8 cellular contexts compared by ENCODE assay signal in genomic region chr1:236603896-236604217, GRCh38. TPM values are rescaled to one million over a fixed set of nuclear protein-coding genes. Genes with fewer than 3 reads are reported as not detected.
A peak's percentile ranks its signal among the peaks of the same experiment; 100 is the strongest.
DNase-seq lines count a peak whose midpoint lies in the region; ATAC-seq and TF ChIP-seq lines count a peak whose summit lies in the region.

No MANE protein-coding gene starts in this region.

- peak overlapping the region; percentile 17 to 66 for H3K27ac ChIP-seq in prostate gland

- H3K36me3 ChIP-seq in prostate gland = no peaks in the 10 kb centered on the region

- peaks cover under 1% of the 10 kb centered on the region for H3K36me3 Mint-ChIP-seq in T-helper 17 cell (ENCODE audit: low read depth)

- H3K4me3 ChIP-seq in fibroblast of pulmonary artery (replicated peaks; ENCODE audit: low read depth, low read length) (peak overlapping the region; percentile 98), prostate gland (peak overlapping the region; percentile 68)

- peaks cover 4% of the 10 kb centered on the region for H3K27me3 Mint-ChIP-seq in T-helper 17 cell

- no peaks in the 10 kb centered on the region for H3K4me1 ChIP-seq in prostate gland (replicated peaks)

- DNase-seq in NCI-H1436 (lab: John Stamatoyannopoulos, UW) = peak; percentile 3
- DNase-seq in NCI-H1436 treated with DMSO at 0.1 percent for 48 hours (lab: John Stamatoyannopoulos, UW) = no peak
- no peak for DNase-seq in T-helper 17 cell
- peak; percentile 45 for DNase-seq in fibroblast of pulmonary artery (ENCODE audit: low read depth)
- DNase-seq in prostate gland (ENCODE audit: low spot score) = no peak
- no peak for DNase-seq in mucosa of gallbladder (ENCODE audit: low spot score)
- DNase-seq in NCI-H1694 treated with DMSO at 0.1 percent for 48 hours (lab: John Stamatoyannopoulos, UW) = no peak

- no peaks in the 10 kb centered on the region for H3K27me3 ChIP-seq in prostate gland (replicated peaks; ENCODE audit: insufficient read depth)

- peaks cover 13% of the 10 kb centered on the region for H3K4me1 Mint-ChIP-seq in T-helper 17 cell

- ATAC-seq in HG02759 (IDR thresholded peaks at IDR 0.05; ENCODE audit: unreplicated experiment) (peak; percentile 6), T-helper 17 cell (peak; percentile 59)

- H3K9me3 ChIP-seq in T-helper 17 cell (ENCODE audit: control insufficient read depth, low read length, poor library complexity, severe bottlenecking) (no peaks in the 10 kb centered on the region), prostate gland (no peaks in the 10 kb centered on the region)

- no peak for TF ChIP-seq CTCF in fibroblast of pulmonary artery (IDR thresholded peaks at IDR 0.05; ENCODE audit: low read length, missing control alignments)
- TF ChIP-seq CTCF in prostate gland (IDR thresholded peaks at IDR 0.05) = no peak

- WGBS in prostate gland = under 1% methylated on average over 16 of the region's 16 CpGs

- intact Hi-C loops in prostate gland (cut with DNase I) = loop anchor here (10.0 kb wide), 2 partner anchors 261 to 961 kb away; no protein-coding TSS in a partner anchor

- H3K4me3 Mint-ChIP-seq in T-helper 17 cell = peak overlapping the region; percentile 92

- TF ChIP-seq POLR2A in prostate gland (IDR thresholded peaks at IDR 0.05) = no peak

- H3K27ac Mint-ChIP-seq in T-helper 17 cell = peak overlapping the region; percentile 91

RNA-seq across cellular contexts. Expression of gene HEATR1, which starts 0.5 kb away (rescaled TPM):
- total RNA-seq in T-helper 17 cell (10 to 100 TPM; 34.2 to 45.6 TPM), prostate gland (10 to 100 TPM; 14.1 to 40.7 TPM), mucosa of gallbladder (18.9 TPM)

Comparison
In these comparisons a context has a peak if more than half of its experiments do, and no peak if none do; other contexts are left out.
1. DNase-seq: peak in NCI-H1436 (single experiment) and fibroblast of pulmonary artery (single experiment); none in NCI-H1436 treated with DMSO at 0.1 percent for 48 hours (single experiment), T-helper 17 cell (0 of 3), prostate gland (single experiment), mucosa of gallbladder (single experiment) and NCI-H1694 treated with DMSO at 0.1 percent for 48 hours (single experiment).